8 cellular contexts compared by ENCODE assay signal in the genomic region with DNA sequence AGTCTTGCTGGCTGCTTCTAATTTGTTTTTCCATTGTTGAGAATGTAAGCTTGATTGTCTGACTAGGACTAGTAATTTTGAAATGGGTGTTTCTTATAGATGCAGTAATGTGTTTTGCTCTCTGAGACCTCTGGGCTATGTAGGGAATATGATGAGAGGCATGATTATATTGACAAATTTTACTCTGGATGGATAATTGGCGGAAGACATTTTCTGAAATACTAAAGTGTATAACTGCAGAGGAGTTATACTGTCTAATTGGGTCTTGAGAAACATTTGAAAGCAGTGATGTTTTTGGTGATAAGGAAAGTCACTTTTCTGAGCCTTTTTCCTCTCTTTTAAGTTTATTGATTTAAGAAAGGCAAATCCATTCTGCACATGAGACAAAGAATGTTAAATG. TPM values are rescaled to one million over a fixed set of nuclear protein-coding genes. Genes with fewer than 3 reads are reported as not detected.
A peak's percentile ranks its signal among the peaks of the same experiment; 100 is the strongest.
DNase-seq lines count a peak whose midpoint lies in the region; ATAC-seq, FAIRE-seq and TF ChIP-seq lines count a peak whose summit lies in the region.

No MANE protein-coding gene starts in this region.

- FAIRE-seq in A549 (lab: Jason Lieb, UNC), result no peak

- peaks cover 60% of the 10 kb centered on the region for H3K4me1 Mint-ChIP-seq in WTC11

- no peak for TF ChIP-seq RAD21 in A549 (conservative IDR thresholded peaks at IDR 0.05 in 1 of 2, IDR thresholded peaks at IDR 0.05 in 1 of 2)

- H3K36me3 Mint-ChIP-seq in WTC11, result no peaks in the 10 kb centered on the region

- H3K4me3 ChIP-seq in A549 (no peak overlapping the region; the same call in 2 of the 3 replicates), GM06990 (replicated peaks; ENCODE audit: low read depth, low read length) (peak overlapping the region; percentile 79), iPS-15b (ENCODE audit: low read depth, low read length) (peak overlapping the region; percentile 91), adrenal gland (peak overlapping the region in 1 of 4 donors; percentile 85)

- POLR2A ChIA-PET in A549 (lab: Yijun Ruan, JAX) (no interaction called here), WTC11 (lab: Charles Lee) (no interaction called here)

- no peak overlapping the region for H3K27ac ChIP-seq in A549
- no peak overlapping the region for H3K27ac ChIP-seq in adrenal gland

- H3K27me3 ChIP-seq in GM06990 (replicated peaks; ENCODE audit: control insufficient read depth, insufficient read depth, low read length) (no peaks in the 10 kb centered on the region), iPS-15b (ENCODE audit: control insufficient read depth, insufficient read depth, low read length) (no peaks in the 10 kb centered on the region), adrenal gland (no peaks in the 10 kb centered on the region)

- no peak overlapping the region for H3K27ac Mint-ChIP-seq in WTC11

- no peak for DNase-seq in A549 (ENCODE audit: low read depth in 1 of 2, low spot score in 1 of 2)
- DNase-seq in GM06990 (ENCODE audit: extremely low read depth, insufficient read length), result no peak
- no peak for DNase-seq in WTC11 (ENCODE audit: low spot score)
- no peak for DNase-seq in adrenal gland
- no peak for DNase-seq in HuH-7.5 (ENCODE audit: low spot score)

- no peak for TF ChIP-seq POLR2A in A549 (IDR thresholded peaks at IDR 0.05; ENCODE audit: low read length)
- TF ChIP-seq POLR2A in adrenal gland (IDR thresholded peaks at IDR 0.05), result no peak

- ATAC-seq in A549 (no peak), WTC11 (no peak), GM21717 (IDR thresholded peaks at IDR 0.05; ENCODE audit: unreplicated experiment) (no peak), GM18907 (IDR thresholded peaks at IDR 0.05; ENCODE audit: unreplicated experiment) (no peak)

- no peaks in the 10 kb centered on the region for H3K9me3 Mint-ChIP-seq in WTC11

- H3K4me3 Mint-ChIP-seq in WTC11, result peak overlapping the region; percentile 87

- TF ChIP-seq EP300 in A549 (IDR thresholded peaks at IDR 0.05), result no peak

- intact Hi-C loops in adrenal gland (cut with DNase I), result no loop called here

- no peaks in the 10 kb centered on the region for H3K36me3 ChIP-seq in GM06990 (ENCODE audit: control insufficient read depth, insufficient read depth, low read length)
- H3K36me3 ChIP-seq in iPS-15b (ENCODE audit: control insufficient read depth, insufficient read depth, low read length), result no peaks in the 10 kb centered on the region
- no peaks in the 10 kb centered on the region for H3K36me3 ChIP-seq in adrenal gland (replicated peaks in 1 of 2)

- no peak for TF ChIP-seq CTCF in A549 (IDR thresholded peaks at IDR 0.05)
- no peak for TF ChIP-seq CTCF in GM06990 (IDR thresholded peaks at IDR 0.05; ENCODE audit: insufficient read depth, low read length, poor library complexity, severe bottlenecking)
- no peak for TF ChIP-seq CTCF in WTC11 (IDR thresholded peaks at IDR 0.05)
- TF ChIP-seq CTCF in adrenal gland (IDR thresholded peaks at IDR 0.05), result no peak

- CTCF ChIA-PET in A549 (lab: Yijun Ruan, JAX) (interaction anchor here (1.4 kb wide), 1 partner anchor 136 kb away, joined by 4 read pairs; no protein-coding TSS in a partner anchor), WTC11 (lab: Charles Lee) (no interaction called here)

- H3K9ac ChIP-seq in iPS-15b (ENCODE audit: low read depth, low read length), result peak overlapping the region; percentile 26

- H3K4me1 ChIP-seq in A549 (peaks cover 29% of the 10 kb centered on the region), iPS-15b (ENCODE audit: control insufficient read depth, insufficient read depth, low read length) (peaks cover 25% of the 10 kb centered on the region), adrenal gland (replicated peaks in 1 of 2) (peaks cover 10 to 22% of the 10 kb centered on the region in 2 donors)

- H3K9me3 ChIP-seq in A549 (no peaks in the 10 kb centered on the region), iPS-15b (ENCODE audit: control insufficient read depth, insufficient read depth, low read length) (no peaks in the 10 kb centered on the region), adrenal gland (replicated peaks in 1 of 3) (no peaks in the 10 kb centered on the region)

- peak overlapping the region; percentile 88 for H3K4me2 ChIP-seq in A549

- WGBS in A549 (ENCODE audit: missing lambda C conversion rate), result 85% methylated on average over 1 of the region's 1 CpG
- 76 to 100% (median 95%) methylated on average over 1 of the region's 1 CpG for WGBS in adrenal gland, 4 donors

- H3K27me3 Mint-ChIP-seq in WTC11 (ENCODE audit: low read depth), result no peaks in the 10 kb centered on the region

TF ChIP-seq in A549, 52 proteins besides CTCF, POLR2A, EP300 and RAD21:
- no peak for TF ChIP-seq ZFP36 (IDR thresholded peaks at IDR 0.05; ENCODE audit: borderline replicate concordance, partially characterized antibody)
TF ChIP-seq in A549: peak in this region for 0.

TF ChIP-seq in WTC11, 78 proteins besides CTCF, POLR2A, EP300 and RAD21 (continues in another document):
- TF ChIP-seq NFATC4 (CRISPR knock-in tag; IDR thresholded peaks at IDR 0.05), result no peak
- TF ChIP-seq AR (CRISPR knock-in tag; IDR thresholded peaks at IDR 0.05), result no peak
- TF ChIP-seq GABPB1 (CRISPR knock-in tag; IDR thresholded peaks at IDR 0.05), result no peak
- TF ChIP-seq, protein P1, sequence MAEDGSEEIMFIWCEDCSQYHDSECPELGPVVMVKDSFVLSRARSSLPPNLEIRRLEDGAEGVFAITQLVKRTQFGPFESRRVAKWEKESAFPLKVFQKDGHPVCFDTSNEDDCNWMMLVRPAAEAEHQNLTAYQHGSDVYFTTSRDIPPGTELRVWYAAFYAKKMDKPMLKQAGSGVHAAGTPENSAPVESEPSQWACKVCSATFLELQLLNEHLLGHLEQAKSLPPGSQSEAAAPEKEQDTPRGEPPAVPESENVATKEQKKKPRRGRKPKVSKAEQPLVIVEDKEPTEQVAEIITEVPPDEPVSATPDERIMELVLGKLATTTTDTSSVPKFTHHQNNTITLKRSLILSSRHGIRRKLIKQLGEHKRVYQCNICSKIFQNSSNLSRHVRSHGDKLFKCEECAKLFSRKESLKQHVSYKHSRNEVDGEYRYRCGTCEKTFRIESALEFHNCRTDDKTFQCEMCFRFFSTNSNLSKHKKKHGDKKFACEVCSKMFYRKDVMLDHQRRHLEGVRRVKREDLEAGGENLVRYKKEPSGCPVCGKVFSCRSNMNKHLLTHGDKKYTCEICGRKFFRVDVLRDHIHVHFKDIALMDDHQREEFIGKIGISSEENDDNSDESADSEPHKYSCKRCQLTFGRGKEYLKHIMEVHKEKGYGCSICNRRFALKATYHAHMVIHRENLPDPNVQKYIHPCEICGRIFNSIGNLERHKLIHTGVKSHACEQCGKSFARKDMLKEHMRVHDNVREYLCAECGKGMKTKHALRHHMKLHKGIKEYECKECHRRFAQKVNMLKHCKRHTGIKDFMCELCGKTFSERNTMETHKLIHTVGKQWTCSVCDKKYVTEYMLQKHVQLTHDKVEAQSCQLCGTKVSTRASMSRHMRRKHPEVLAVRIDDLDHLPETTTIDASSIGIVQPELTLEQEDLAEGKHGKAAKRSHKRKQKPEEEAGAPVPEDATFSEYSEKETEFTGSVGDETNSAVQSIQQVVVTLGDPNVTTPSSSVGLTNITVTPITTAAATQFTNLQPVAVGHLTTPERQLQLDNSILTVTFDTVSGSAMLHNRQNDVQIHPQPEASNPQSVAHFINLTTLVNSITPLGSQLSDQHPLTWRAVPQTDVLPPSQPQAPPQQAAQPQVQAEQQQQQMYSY (CRISPR knock-in tag; IDR thresholded peaks at IDR 0.05), result no peak
- no peak for TF ChIP-seq FOXJ3 (CRISPR knock-in tag; IDR thresholded peaks at IDR 0.05; ENCODE audit: borderline replicate concordance)
- no peak for TF ChIP-seq ETV6 (CRISPR knock-in tag; IDR thresholded peaks at IDR 0.05)
- TF ChIP-seq, protein P2, sequence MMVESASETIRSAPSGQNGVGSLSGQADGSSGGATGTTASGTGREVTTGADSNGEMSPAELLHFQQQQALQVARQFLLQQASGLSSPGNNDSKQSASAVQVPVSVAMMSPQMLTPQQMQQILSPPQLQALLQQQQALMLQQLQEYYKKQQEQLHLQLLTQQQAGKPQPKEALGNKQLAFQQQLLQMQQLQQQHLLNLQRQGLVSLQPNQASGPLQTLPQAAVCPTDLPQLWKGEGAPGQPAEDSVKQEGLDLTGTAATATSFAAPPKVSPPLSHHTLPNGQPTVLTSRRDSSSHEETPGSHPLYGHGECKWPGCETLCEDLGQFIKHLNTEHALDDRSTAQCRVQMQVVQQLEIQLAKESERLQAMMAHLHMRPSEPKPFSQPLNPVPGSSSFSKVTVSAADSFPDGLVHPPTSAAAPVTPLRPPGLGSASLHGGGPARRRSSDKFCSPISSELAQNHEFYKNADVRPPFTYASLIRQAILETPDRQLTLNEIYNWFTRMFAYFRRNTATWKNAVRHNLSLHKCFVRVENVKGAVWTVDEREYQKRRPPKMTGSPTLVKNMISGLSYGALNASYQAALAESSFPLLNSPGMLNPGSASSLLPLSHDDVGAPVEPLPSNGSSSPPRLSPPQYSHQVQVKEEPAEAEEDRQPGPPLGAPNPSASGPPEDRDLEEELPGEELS (CRISPR knock-in tag; IDR thresholded peaks at IDR 0.05), result no peak

RNA-seq across cellular contexts. Expression of gene ATP2C1, which starts 1.8 kb away (rescaled TPM):
- 69.4 and 74.3 TPM in 2 replicates for polyA plus RNA-seq in A549 (2011; rRNA removed)
- polyA plus RNA-seq in A549 (2012; cell fraction: cytosol; rRNA removed), result 13.6 and 16.0 TPM in 2 replicates
- 10.1 and 17.9 TPM in 2 replicates for polyA plus RNA-seq in A549 (2012; cell fraction: nucleus; rRNA removed)
- polyA plus RNA-seq in A549 (2017; fragmentation: RNase III; extraction: RNeasy Plus Mini Kit Qiagen cat#74134 plus additional on column Dnase treatment), result 48.1 to 48.8 TPM (median 48.3 TPM) in 3 replicates
- 35.1 and 41.9 TPM in 2 replicates for polyA minus RNA-seq in A549 (2011; rRNA and poly(A)+ RNA removed)
- total RNA-seq in WTC11 (2021), result 62.5 to 68.4 TPM (median 67.0 TPM) in 3 replicates
- 10 to 100 TPM; 51.1 to 78.6 (median 58.4) TPM for total RNA-seq in adrenal gland
- 10 to 100 TPM; 26.7 to 71.0 (median 27.6) TPM for polyA plus RNA-seq in adrenal gland
